ENCODE assay signal across 8 cellular contexts in genomic region chr19:43532571-43532961, GRCh38. TPM values are rescaled to one million over a fixed set of nuclear protein-coding genes. Genes with fewer than 3 reads are reported as not detected.
DNase-seq lines count a peak whose midpoint lies in the region; ATAC-seq and TF ChIP-seq lines count a peak whose summit lies in the region.

No MANE protein-coding gene starts in this region.

- no peaks in the 10 kb centered on the region; a peak in 1 of 4 replicates for H3K36me3 ChIP-seq in HCT116 (ENCODE audit: control insufficient read depth in 1 of 2, insufficient read depth in 2 of 2, low read length in 2 of 2)
- H3K36me3 ChIP-seq in OCI-LY1 (ENCODE audit: insufficient read depth, low read length) = no peaks in the 10 kb centered on the region
- no peaks in the 10 kb centered on the region for H3K36me3 ChIP-seq in colonic mucosa
- no peaks in the 10 kb centered on the region for H3K36me3 ChIP-seq in uterus

- no peak for TF ChIP-seq POLR2A in HCT116 (IDR thresholded peaks at IDR 0.05; ENCODE audit: borderline replicate concordance, extremely low read depth, insufficient read depth, insufficient read length)
- no peak for TF ChIP-seq POLR2A in uterus (IDR thresholded peaks at IDR 0.05)

- H3K9me2 ChIP-seq in HCT116 (ENCODE audit: insufficient read depth) (no peaks in the 10 kb centered on the region), OCI-LY1 (ENCODE audit: low read depth, low read length) (no peaks in the 10 kb centered on the region)

- intact Hi-C loops in HCT116 (cut with micrococcal nuclease) (loop anchor here (10.0 kb wide), 1 partner anchor 132 kb away; no protein-coding TSS in a partner anchor), colonic mucosa (cut with DNase I) (loop anchor here (10.0 kb wide), 1 partner anchor 62 kb away; the partner anchor contains the start of genes IRGQ and ZNF576), uterus (cut with DNase I; ENCODE audit: low total_unique reads) (no loop called here)

- H3K79me2 ChIP-seq in HCT116 (ENCODE audit: insufficient read depth, low read length) (no peaks in the 10 kb centered on the region), OCI-LY1 (ENCODE audit: insufficient read depth, low read length) (no peaks in the 10 kb centered on the region)

- no peaks in the 10 kb centered on the region for H3K9me3 ChIP-seq in HCT116 (ENCODE audit: control insufficient read depth in 1 of 2, insufficient read depth in 1 of 2, low read depth in 1 of 2, low read length in 2 of 2)
- H3K9me3 ChIP-seq in OCI-LY1 (ENCODE audit: low read length) = no peaks in the 10 kb centered on the region
- no peaks in the 10 kb centered on the region for H3K9me3 ChIP-seq in colonic mucosa
- H3K9me3 ChIP-seq in mononuclear cell (ENCODE audit: low read depth, low read length) = no peaks in the 10 kb centered on the region
- H3K9me3 ChIP-seq in uterus = no peaks in the 10 kb centered on the region

- H3K4me3 ChIP-seq in GM08714 (ENCODE audit: low read length) = peak overlapping the region; percentile 66; the same call in 1 of the 2 replicates
- peak overlapping the region; percentile 62 to 70 for H3K4me3 ChIP-seq in HCT116 (replicated peaks in 1 of 2; ENCODE audit: low read depth in 1 of 2, low read length in 2 of 2)
- peak overlapping the region; percentile 66 for H3K4me3 ChIP-seq in OCI-LY1 (ENCODE audit: low read depth, low read length, poor library complexity, severe bottlenecking)
- H3K4me3 ChIP-seq in colonic mucosa = peak overlapping the region; percentile 53
- peak overlapping the region; percentile 62 for H3K4me3 ChIP-seq in mononuclear cell (ENCODE audit: low read length)
- H3K4me3 ChIP-seq in uterus = peak overlapping the region; percentile 51 to 52

- RAD21 ChIA-PET in HCT116 (lab: Charles Lee; ENCODE audit: low non-redundant PET in 1 of 2, low total read pairs in 2 of 2, uncharacterized antibody in 2 of 2, unreplicated experiment in 2 of 2) = interaction anchor here in 1 of 2 experiments (1.2 kb wide), 1 partner anchor 13 kb away, joined by 3 read pairs; no protein-coding TSS in a partner anchor

- no peaks in the 10 kb centered on the region for H4K20me1 ChIP-seq in HCT116 (ENCODE audit: insufficient read depth)
- no peaks in the 10 kb centered on the region for H4K20me1 ChIP-seq in OCI-LY1 (ENCODE audit: insufficient read depth, low read length)

- CTCF ChIA-PET in HCT116 (lab: Charles Lee) = interaction anchor here (0.8 to 3.2 kb wide), 10 partner anchors 12 to 179 kb away, joined by 3 to 18 read pairs (median 4); partner anchors contain the start of genes IRGQ and ZNF576

- H3K27me3 ChIP-seq in HCT116 (ENCODE audit: insufficient read depth, low read length) (no peaks in the 10 kb centered on the region), OCI-LY1 (ENCODE audit: insufficient read depth, low read length) (no peaks in the 10 kb centered on the region), colonic mucosa (no peaks in the 10 kb centered on the region), mononuclear cell (ENCODE audit: insufficient read depth, low read length) (no peaks in the 10 kb centered on the region), uterus (no peaks in the 10 kb centered on the region)

- H3K9ac ChIP-seq in HCT116 (ENCODE audit: low read length) = peak overlapping the region; percentile 74
- peak overlapping the region; percentile 62 for H3K9ac ChIP-seq in OCI-LY1 (ENCODE audit: low read length)
- H3K9ac ChIP-seq in colonic mucosa (ENCODE audit: low read depth in 2 of 2, low read length in 2 of 2) = peak overlapping the region; percentile 74 to 82

- H3K27ac ChIP-seq in HCT116 (ENCODE audit: low read depth, low read length) (peak overlapping the region; percentile 95), OCI-LY1 (ENCODE audit: low read depth, low read length, poor library complexity, severe bottlenecking) (peak overlapping the region; percentile 78), colonic mucosa (peak overlapping the region; percentile 96), uterus (peak overlapping the region; percentile 90 to 96)

- no peak for TF ChIP-seq RAD21 in HCT116 (IDR thresholded peaks at IDR 0.05; ENCODE audit: low read depth)

- ATAC-seq in HCT116 (peak; percentile 44), HG03521 (IDR thresholded peaks at IDR 0.05; ENCODE audit: unreplicated experiment) (no peak)

- TF ChIP-seq CTCF in HCT116 (IDR thresholded peaks at IDR 0.05 in 2 of 3, conservative IDR thresholded peaks at IDR 0.05 in 1 of 3; ENCODE audit: borderline replicate concordance in 1 of 3, insufficient read depth in 1 of 3, low read depth in 2 of 3, low read length in 2 of 3) (no peak), OCI-LY1 (IDR thresholded peaks at IDR 0.05; ENCODE audit: low read length) (no peak), colonic mucosa (IDR thresholded peaks at IDR 0.05) (no peak), uterus (IDR thresholded peaks at IDR 0.05) (no peak)

- peak; percentile 65 for DNase-seq in HCT116 (ENCODE audit: low read depth, low spot score)
- peak; percentile 90 for DNase-seq in colonic mucosa
- peak in 1 of 2 donors; percentile 60 for DNase-seq in uterus
- DNase-seq in activated gamma-delta T cell (lab: John Stamatoyannopoulos, UW) = no peak

- H3K4me2 ChIP-seq in HCT116 (ENCODE audit: low read length) (peak overlapping the region; percentile 100), OCI-LY1 (ENCODE audit: low read length) (peak overlapping the region; percentile 90)

- BruUV-seq in HCT116 (replicated peaks; lab: Mats Ljungman, UMichigan) = no TSS peak

- H3K4me1 ChIP-seq in HCT116 (ENCODE audit: control insufficient read depth in 1 of 2, insufficient read depth in 2 of 2, low read length in 2 of 2) (peaks cover 27 to 56% of the 10 kb centered on the region in 2 experiments), OCI-LY1 (ENCODE audit: insufficient read depth, low read length, severe bottlenecking) (peaks cover 25% of the 10 kb centered on the region), colonic mucosa (no peaks in the 10 kb centered on the region), mononuclear cell (ENCODE audit: insufficient read depth, low read length) (peaks cover 34% of the 10 kb centered on the region), uterus (peaks cover 0 to 4% of the 10 kb centered on the region in 2 donors)

- H3F3A ChIP-seq in OCI-LY1 (ENCODE audit: insufficient read depth, low read length) = no peaks in the 10 kb centered on the region; the same call in 1 of the 2 replicates

- H2AFZ ChIP-seq in HCT116 (ENCODE audit: low read depth, low read length, poor library complexity, severe bottlenecking) (peak overlapping the region; percentile 83), OCI-LY1 (ENCODE audit: low read length) (no peak overlapping the region)

- POLR2A ChIA-PET in HCT116 (lab: Charles Lee) = interaction anchor here (0.6 to 1.4 kb wide), 5 partner anchors 12 to 107 kb away, joined by 3 to 5 read pairs (median 3); no protein-coding TSS in a partner anchor

TF ChIP-seq in HCT116, 20 proteins besides CTCF, POLR2A, EP300 and RAD21:
- no peak for TF ChIP-seq EZH2 (IDR thresholded peaks at IDR 0.05)
- TF ChIP-seq SRF (IDR thresholded peaks at IDR 0.05; ENCODE audit: low read depth) = peak; percentile 95
- peak; percentile 22 for TF ChIP-seq POLR2AphosphoS5 (IDR thresholded peaks at IDR 0.05; ENCODE audit: low read depth, low read length)

RNA-seq across cellular contexts. Expression of gene ZNF575, which starts 0.4 kb away (rescaled TPM):
- total RNA-seq in HCT116 (2021; ENCODE audit: unreplicated experiment) = 1.9 TPM
- 1.0 and 2.0 TPM in 2 replicates for polyA plus RNA-seq in HCT116 (2012)
- 10 to 100 TPM in 1 of 2 donors, 1 to 10 TPM in 1; 6.4 to 11.3 TPM for total RNA-seq in colonic mucosa
- 0.31 TPM for total RNA-seq in mononuclear cell
- 1 to 10 TPM in 1 of 4 donors, under 1 TPM in 1, not detected in 2; 0.21 to 2.8 TPM for total RNA-seq in uterus

RNA-seq across cellular contexts. Expression of gene ETHE1, which starts 5.6 kb away (rescaled TPM):
- total RNA-seq in HCT116 (2021; ENCODE audit: unreplicated experiment) (64.3 TPM), colonic mucosa (100 to 1,000 TPM; 482 to 569 TPM), mononuclear cell (30.6 TPM), uterus (10 to 100 TPM in 2 of 4 donors, 1 to 10 TPM in 1, under 1 TPM in 1; 0.77 to 29.0 (median 12.5) TPM)
- 120 and 133 TPM in 2 replicates for polyA plus RNA-seq in HCT116 (2012)

RNA-seq across cellular contexts. Expression of gene PHLDB3, which starts 28.0 kb away (rescaled TPM):
- total RNA-seq in HCT116 (2021; ENCODE audit: unreplicated experiment) = 15.5 TPM
- polyA plus RNA-seq in HCT116 (2012) = 12.0 and 14.3 TPM in 2 replicates
- total RNA-seq in colonic mucosa = 10 to 100 TPM in 1 of 2 donors, 1 to 10 TPM in 1; 6.8 to 24.0 TPM
- total RNA-seq in mononuclear cell = 17.1 TPM
- 10 to 100 TPM in 2 of 4 donors, under 1 TPM in 2; 0.51 to 27.1 (median 6.1) TPM for total RNA-seq in uterus

RNA-seq across cellular contexts. Expression of gene XRCC1, which starts 42.8 kb away (rescaled TPM):
- total RNA-seq in HCT116 (2021; ENCODE audit: unreplicated experiment) = 37.4 TPM
- 28.7 and 35.0 TPM in 2 replicates for polyA plus RNA-seq in HCT116 (2012)
- 10 to 100 TPM; 22.3 to 40.7 TPM for total RNA-seq in colonic mucosa
- total RNA-seq in mononuclear cell = 14.2 TPM
- 10 to 100 TPM; 22.7 to 53.2 (median 30.7) TPM for total RNA-seq in uterus

RNA-seq across cellular contexts. Expression of gene PINLYP, which starts 43.0 kb away (rescaled TPM):
- total RNA-seq in HCT116 (2021; ENCODE audit: unreplicated experiment) (0.17 TPM), colonic mucosa (1 to 10 TPM in 1 of 2 donors, under 1 TPM in 1; 0.52 to 2.4 TPM), mononuclear cell (0.63 TPM), uterus (10 to 100 TPM in 3 of 4 donors, 1 to 10 TPM in 1; 4.6 to 46.5 (median 10.3) TPM)
- polyA plus RNA-seq in HCT116 (2012) = 0.12 and 0.40 TPM in 2 replicates
